Comparison of ENCODE assay signal across 8 cellular contexts in genomic region chrX:120308959-120309872, GRCh38. TPM values are rescaled to one million over a fixed set of nuclear protein-coding genes. Genes with fewer than 3 reads are reported as not detected.
DNase-seq lines count a peak whose midpoint lies in the region; ATAC-seq and TF ChIP-seq lines count a peak whose summit lies in the region.

No MANE protein-coding gene starts in this region.

- ATAC-seq in GM21825 (IDR thresholded peaks at IDR 0.05; ENCODE audit: unreplicated experiment) (peak; percentile 92), left lung (peak; percentile 92)

- H3K36me3 ChIP-seq in Loucy (ENCODE audit: insufficient read depth, low read length), result no peaks in the 10 kb centered on the region
- no peaks in the 10 kb centered on the region for H3K36me3 ChIP-seq in left lung

- TF ChIP-seq CTCF in Loucy (conservative IDR thresholded peaks at IDR 0.05; ENCODE audit: low read length), result no peak
- peak; percentile 21 to 37 for TF ChIP-seq CTCF in left lung (IDR thresholded peaks at IDR 0.05)

- no peaks in the 10 kb centered on the region for H3F3A ChIP-seq in Loucy (ENCODE audit: low read depth)

- peaks cover 22% of the 10 kb centered on the region for H3K4me1 ChIP-seq in Loucy (ENCODE audit: insufficient read depth, low read length, poor library complexity, severe bottlenecking)
- peaks cover 0 to 11% of the 10 kb centered on the region in 2 donors for H3K4me1 ChIP-seq in left lung

- peak overlapping the region; percentile 25 for H3K4me3 ChIP-seq in Loucy (ENCODE audit: low read length, poor library complexity, severe bottlenecking)
- peak overlapping the region in 1 of 2 donors; percentile 28 for H3K4me3 ChIP-seq in left lung

- intact Hi-C loops in left lung (cut with DNase I), result no loop called here

- no peak overlapping the region; the same call in 1 of the 2 replicates for H2AFZ ChIP-seq in Loucy (ENCODE audit: low read length)

- H3K27ac ChIP-seq in left lung, result no peak overlapping the region

- no peaks in the 10 kb centered on the region for H3K27me3 ChIP-seq in Loucy (ENCODE audit: insufficient read depth, low read length, poor library complexity, severe bottlenecking)
- peaks cover 26 to 47% of the 10 kb centered on the region in 2 donors for H3K27me3 ChIP-seq in left lung

- H3K79me2 ChIP-seq in Loucy (ENCODE audit: insufficient read depth, low read length), result no peaks in the 10 kb centered on the region

- no peaks in the 10 kb centered on the region for H3K9me2 ChIP-seq in Loucy (replicated peaks; ENCODE audit: low read depth, low read length)

- peak overlapping the region; percentile 37 for H3K4me2 ChIP-seq in Loucy (ENCODE audit: low read depth, low read length, poor library complexity, severe bottlenecking)

- H3K9me3 ChIP-seq in Loucy (ENCODE audit: insufficient read depth, low read depth, low read length), result no peaks in the 10 kb centered on the region
- no peaks in the 10 kb centered on the region for H3K9me3 ChIP-seq in left lung

- no peaks in the 10 kb centered on the region for H4K20me1 ChIP-seq in Loucy (ENCODE audit: insufficient read depth, low read length, poor library complexity, severe bottlenecking)

- DNase-seq in Daoy (ENCODE audit: low read depth) (peak; percentile 69), cerebellar cortex (ENCODE audit: low spot score) (peak; percentile 16), left lung (peak; percentile 73 to 82), hepatic stellate cell (ENCODE audit: low spot score) (no peak)
- DNase-seq in activated CD4-positive, CD25-positive, alpha-beta regulatory T cell treated with anti-CD3 and anti-CD28 coated beads, Interleukin-2, amount 50 U/mL, for 16 hours (ENCODE audit: low read depth, low spot score), result peak; percentile 36
- peak; percentile 35 to 53 for DNase-seq in stimulated activated CD4-positive, alpha-beta T cell treated with anti-CD3 and anti-CD28 coated beads, Interleukin-2, amount 100 ng/mL, for 48 hours

- H3K9ac ChIP-seq in Loucy (ENCODE audit: low read depth, low read length, poor library complexity, severe bottlenecking), result no peak overlapping the region

RNA-seq across cellular contexts. Expression of gene TMEM255A, which starts 2.0 kb away (rescaled TPM):
- total RNA-seq in Daoy (2014; rRNA removed; shearing (Covaris generic)), result 0.03 and 0.06 TPM in 2 replicates
- total RNA-seq in left lung, result 1 to 10 TPM; 1.0 to 1.8 TPM

RNA-seq across cellular contexts. Expression of gene ATP1B4, which starts 52.7 kb away (rescaled TPM):
- total RNA-seq in Daoy (2014; rRNA removed; shearing (Covaris generic)), result not detected in 2 replicates
- not detected for total RNA-seq in left lung

RNA-seq across cellular contexts. Expression of gene ZBTB33, which starts 58.6 kb away (rescaled TPM):
- 12.7 and 14.8 TPM in 2 replicates for total RNA-seq in Daoy (2014; rRNA removed; shearing (Covaris generic))
- 10 to 100 TPM; 15.2 to 15.8 TPM for total RNA-seq in left lung
